Comparison of ENCODE assay signal across 24 cellular contexts in genomic region chr3:150757364-150757763, GRCh38. TPM values are rescaled to one million over a fixed set of nuclear protein-coding genes. Genes with fewer than 3 reads are reported as not detected.
A peak's percentile ranks its signal among the peaks of the same experiment; 100 is the strongest.
DNase-seq lines count a peak whose midpoint lies in the region; ATAC-seq and TF ChIP-seq lines count a peak whose summit lies in the region.
"Had no signal": no experiment of that assay in that cellular context is flagged by ENCODE, and none has a peak within 500 bp of the region (broad histone marks: within the 10 kb centered on the region; RNA-seq: fewer than 3 reads in every experiment).

No MANE protein-coding gene starts in this region.

- H4K8ac ChIP-seq in trophoblast cell (ENCODE audit: low read depth, low read length) = no peak overlapping the region

- no CpG with 5 or more reads among the region's 5 CpGs for WGBS in trophoblast cell (ENCODE audit: extremely low coverage, insufficient coverage, insufficient read length)

- CTCF ChIA-PET in CD8-positive, alpha-beta T cell (lab: Charles Lee) = interaction anchor here (1.6 kb wide), 1 partner anchor 31 kb away, joined by 4 read pairs; no protein-coding TSS in a partner anchor

- DNase-seq in T-helper 2 cell treated with Interferon-gamma antibody and Interleukin-4, amounts not matched to agents 5 μg/mL and 100 μg/mL, for 36 hours (ENCODE audit: low spot score) = no peak
- DNase-seq in T-helper 2 cell = no peak
- no peak for DNase-seq in CD8-positive, alpha-beta T cell
- DNase-seq in activated naive CD8-positive, alpha-beta T cell treated with anti-CD3 and anti-CD28 coated beads, Interleukin-2, amount 50 U/mL, for 24 hours = no peak
- DNase-seq in trophoblast cell = peak; percentile 81 to 83
- DNase-seq in DMS114 treated with DMSO at 0.1 percent for 48 hours (lab: John Stamatoyannopoulos, UW; ENCODE audit: unreplicated experiment) = no peak
- DNase-seq: 8988T; activated CD4-positive, alpha-beta T cell treated with anti-CD3 and anti-CD28 coated beads for 1 hour; activated effector memory CD4-positive, alpha-beta T cell treated with anti-CD3 and anti-CD28 coated beads, Interleukin-2, amount 50 U/mL, for 16 hours; brain microvascular endothelial cell; left ventricle myocardium inferior; NCI-H1048; NCI-H2081; NCI-H524 treated with DMSO at 0.1 percent for 48 hours; SJCRH30; T1000 had no signal

- intact Hi-C loops in CD8-positive, alpha-beta T cell (cut with DNase I, micrococcal nuclease) = no loop called here

- no peak overlapping the region for H4K12ac ChIP-seq in trophoblast cell (ENCODE audit: low read depth, low read length)

- H3K4me3 ChIP-seq in CD8-positive, alpha-beta T cell (ENCODE audit: low read depth, low read length) = no peak overlapping the region
- H3K4me3 ChIP-seq in trophoblast cell (ENCODE audit: low read depth, low read length) = no peak overlapping the region
- H3K4me3 ChIP-seq: BLaER1 treated with 17β-estradiol and CSF1 and Interleukin-3, amounts not matched to agents 10 nM and 100 nM; left ventricle myocardium inferior; SJCRH30 had no signal

- no peak overlapping the region for H3K14ac ChIP-seq in trophoblast cell (ENCODE audit: low read length)

- peaks cover 57% of the 10 kb centered on the region for H3K4me1 Mint-ChIP-seq in T-helper 2 cell treated with Interferon-gamma antibody and Interleukin-4, amounts not matched to agents 5 μg/mL and 100 μg/mL, for 36 hours (ENCODE audit: low read depth)
- H3K4me1 Mint-ChIP-seq in CD8-positive, alpha-beta T cell (ENCODE audit: low read depth) = peaks cover 71% of the 10 kb centered on the region
- H3K4me1 Mint-ChIP-seq in activated naive CD8-positive, alpha-beta T cell treated with anti-CD3 and anti-CD28 coated beads, Interleukin-2, amount 50 U/mL, for 24 hours = peaks cover 72% of the 10 kb centered on the region

- H3K4me2 ChIP-seq in trophoblast cell (ENCODE audit: low read length) = peak overlapping the region; percentile 18

- peaks cover 6% of the 10 kb centered on the region for H3K9me3 Mint-ChIP-seq in T-helper 2 cell treated with Interferon-gamma antibody and Interleukin-4, amounts not matched to agents 5 μg/mL and 100 μg/mL, for 36 hours
- H3K9me3 Mint-ChIP-seq in CD8-positive, alpha-beta T cell = no peaks in the 10 kb centered on the region
- H3K9me3 Mint-ChIP-seq in activated naive CD8-positive, alpha-beta T cell treated with anti-CD3 and anti-CD28 coated beads, Interleukin-2, amount 50 U/mL, for 24 hours = no peaks in the 10 kb centered on the region

- H3K4me3 Mint-ChIP-seq in T-helper 2 cell treated with Interferon-gamma antibody and Interleukin-4, amounts not matched to agents 5 μg/mL and 100 μg/mL, for 36 hours = no peak overlapping the region
- peak overlapping the region; percentile 26 for H3K4me3 Mint-ChIP-seq in CD8-positive, alpha-beta T cell
- H3K4me3 Mint-ChIP-seq in activated naive CD8-positive, alpha-beta T cell treated with anti-CD3 and anti-CD28 coated beads, Interleukin-2, amount 50 U/mL, for 24 hours = peak overlapping the region; percentile 49

- no peaks in the 10 kb centered on the region for H3K36me3 ChIP-seq in CD8-positive, alpha-beta T cell (ENCODE audit: insufficient read depth, low read length)
- peaks cover 8 to 10% of the 10 kb centered on the region in 2 experiments for H3K36me3 ChIP-seq in trophoblast cell (ENCODE audit: control insufficient read depth in 1 of 2, insufficient read depth in 2 of 2, low read length in 2 of 2)
- H3K36me3 ChIP-seq: brain microvascular endothelial cell had no signal

- H3K36me3 Mint-ChIP-seq in T-helper 2 cell treated with Interferon-gamma antibody and Interleukin-4, amounts not matched to agents 5 μg/mL and 100 μg/mL, for 36 hours (ENCODE audit: low read depth) = peaks cover 64% of the 10 kb centered on the region
- H3K36me3 Mint-ChIP-seq in CD8-positive, alpha-beta T cell = peaks cover 52% of the 10 kb centered on the region
- H3K36me3 Mint-ChIP-seq in activated naive CD8-positive, alpha-beta T cell treated with anti-CD3 and anti-CD28 coated beads, Interleukin-2, amount 50 U/mL, for 24 hours (ENCODE audit: low read depth) = peaks cover 87% of the 10 kb centered on the region

- no peak overlapping the region for H3K9ac ChIP-seq in trophoblast cell (ENCODE audit: low read length)
- H3K9ac ChIP-seq: BLaER1 treated with 17β-estradiol and CSF1 and Interleukin-3, amounts not matched to agents 10 nM and 100 nM; parathyroid adenoma had no signal

- no peak overlapping the region for H4K91ac ChIP-seq in trophoblast cell (ENCODE audit: low read depth, low read length)

- H3K23ac ChIP-seq in trophoblast cell (ENCODE audit: low read length) = no peak overlapping the region

- no peak overlapping the region for H2AK5ac ChIP-seq in trophoblast cell (ENCODE audit: low read length)

- no peaks in the 10 kb centered on the region for H3K27me3 ChIP-seq in CD8-positive, alpha-beta T cell (ENCODE audit: insufficient read depth, low read length)
- H3K27me3 ChIP-seq in trophoblast cell (ENCODE audit: insufficient read depth, low read length) = no peaks in the 10 kb centered on the region
- H3K27me3 ChIP-seq: BLaER1 treated with 17β-estradiol and CSF1 and Interleukin-3, amounts not matched to agents 10 nM and 100 nM; brain microvascular endothelial cell; SJCRH30 had no signal

- H3K9me3 ChIP-seq in CD8-positive, alpha-beta T cell (ENCODE audit: low read length) = no peaks in the 10 kb centered on the region
- no peaks in the 10 kb centered on the region for H3K9me3 ChIP-seq in trophoblast cell (ENCODE audit: insufficient read depth, low read depth, low read length)
- H3K9me3 ChIP-seq: left ventricle myocardium inferior, SJCRH30 had no signal

- peaks cover 33% of the 10 kb centered on the region for H3K4me1 ChIP-seq in CD8-positive, alpha-beta T cell (ENCODE audit: insufficient read depth, low read length)
- H3K4me1 ChIP-seq in trophoblast cell (ENCODE audit: control insufficient read depth in 1 of 2, insufficient read depth in 2 of 2, low read length in 2 of 2) = peaks cover 16% of the 10 kb centered on the region in 2 experiments
- H3K4me1 ChIP-seq: SJCRH30 had no signal

- H3K27ac ChIP-seq in CD8-positive, alpha-beta T cell (ENCODE audit: low read depth, low read length) = no peak overlapping the region
- H3K27ac ChIP-seq in trophoblast cell (ENCODE audit: low read depth, low read length) = peak overlapping the region; percentile 48
- H3K27ac ChIP-seq: brain microvascular endothelial cell, HL-60, parathyroid adenoma, SJCRH30 had no signal

- POLR2A ChIA-PET in CD8-positive, alpha-beta T cell (lab: Charles Lee) = interaction anchor here (0.6 kb wide), 1 partner anchor 36 kb away, joined by 3 read pairs; no protein-coding TSS in a partner anchor

- no peak overlapping the region for H2BK5ac ChIP-seq in trophoblast cell (ENCODE audit: low read depth, low read length, poor library complexity)

- H2BK12ac ChIP-seq in trophoblast cell (ENCODE audit: low read length) = no peak overlapping the region

- no peaks in the 10 kb centered on the region for H3K27me3 Mint-ChIP-seq in T-helper 2 cell treated with Interferon-gamma antibody and Interleukin-4, amounts not matched to agents 5 μg/mL and 100 μg/mL, for 36 hours (ENCODE audit: low read depth)
- no peaks in the 10 kb centered on the region for H3K27me3 Mint-ChIP-seq in CD8-positive, alpha-beta T cell (ENCODE audit: low read depth)
- H3K27me3 Mint-ChIP-seq in activated naive CD8-positive, alpha-beta T cell treated with anti-CD3 and anti-CD28 coated beads, Interleukin-2, amount 50 U/mL, for 24 hours = no peaks in the 10 kb centered on the region

- H3K18ac ChIP-seq in trophoblast cell (ENCODE audit: low read length) = no peak overlapping the region

- peak overlapping the region; percentile 34 for H3K27ac Mint-ChIP-seq in T-helper 2 cell treated with Interferon-gamma antibody and Interleukin-4, amounts not matched to agents 5 μg/mL and 100 μg/mL, for 36 hours
- no peak overlapping the region for H3K27ac Mint-ChIP-seq in CD8-positive, alpha-beta T cell
- H3K27ac Mint-ChIP-seq in activated naive CD8-positive, alpha-beta T cell treated with anti-CD3 and anti-CD28 coated beads, Interleukin-2, amount 50 U/mL, for 24 hours = peak overlapping the region; percentile 92

- H3K4ac ChIP-seq in trophoblast cell (ENCODE audit: low read depth, low read length) = peak overlapping the region; percentile 14

- peaks cover 8% of the 10 kb centered on the region for H3K79me1 ChIP-seq in trophoblast cell (ENCODE audit: low read length)

- no peak for ATAC-seq in CD8-positive, alpha-beta T cell
- ATAC-seq in activated naive CD8-positive, alpha-beta T cell treated with anti-CD3 and anti-CD28 coated beads, Interleukin-2, amount 50 U/mL, for 24 hours = no peak
- no peak for ATAC-seq in GM19023 (IDR thresholded peaks at IDR 0.05; ENCODE audit: unreplicated experiment)
- ATAC-seq in GM21737 (IDR thresholded peaks at IDR 0.05; ENCODE audit: unreplicated experiment) = no peak
- ATAC-seq: esophagus mucosa had no signal

- H2AFZ ChIP-seq in trophoblast cell (ENCODE audit: insufficient read depth, low read length, poor library complexity) = no peak overlapping the region
- H2AFZ ChIP-seq: parathyroid adenoma had no signal

- H3K79me2 ChIP-seq in trophoblast cell (ENCODE audit: control insufficient read depth, insufficient read depth, low read length, poor library complexity) = peaks cover 20% of the 10 kb centered on the region

- H2BK120ac ChIP-seq in trophoblast cell (ENCODE audit: insufficient read depth, low read length, poor library complexity) = peak overlapping the region; percentile 28

- no peak for TF ChIP-seq CTCF in CD8-positive, alpha-beta T cell (IDR thresholded peaks at IDR 0.05)

RNA-seq across cellular contexts. Expression of gene SIAH2, which starts 5.6 kb away (rescaled TPM):
- total RNA-seq in CD8-positive, alpha-beta T cell = 10 to 100 TPM; 57.0 to 65.4 TPM
- polyA plus RNA-seq in trophoblast cell (2013) = 85.5 and 90.6 TPM in 2 replicates

RNA-seq across cellular contexts. Expression of gene ERICH6, which starts 53.6 kb away (rescaled TPM):
- under 1 TPM; 0.28 to 0.52 TPM for total RNA-seq in CD8-positive, alpha-beta T cell
- 0.03 and 0.06 TPM in 2 replicates for polyA plus RNA-seq in trophoblast cell (2013)
- total RNA-seq: esophagus mucosa, H1, myocyte, SJCRH30 had no signal
- polyA plus RNA-seq: H1 had no signal

Comparison
In these comparisons a context has a peak if more than half of its experiments do, and no peak if none do; other contexts are left out.
1. DNase-seq: peak in trophoblast cell (2 of 2); none in T-helper 2 cell treated with Interferon-gamma antibody and Interleukin-4, amounts not matched to agents 5 μg/mL and 100 μg/mL, for 36 hours (single experiment), T-helper 2 cell (0 of 5), CD8-positive, alpha-beta T cell (0 of 7), activated naive CD8-positive, alpha-beta T cell treated with anti-CD3 and anti-CD28 coated beads, Interleukin-2, amount 50 U/mL, for 24 hours (single experiment) and DMS114 treated with DMSO at 0.1 percent for 48 hours (single experiment).